Comparison of ENCODE assay signal across 8 cellular contexts in the genomic region with DNA sequence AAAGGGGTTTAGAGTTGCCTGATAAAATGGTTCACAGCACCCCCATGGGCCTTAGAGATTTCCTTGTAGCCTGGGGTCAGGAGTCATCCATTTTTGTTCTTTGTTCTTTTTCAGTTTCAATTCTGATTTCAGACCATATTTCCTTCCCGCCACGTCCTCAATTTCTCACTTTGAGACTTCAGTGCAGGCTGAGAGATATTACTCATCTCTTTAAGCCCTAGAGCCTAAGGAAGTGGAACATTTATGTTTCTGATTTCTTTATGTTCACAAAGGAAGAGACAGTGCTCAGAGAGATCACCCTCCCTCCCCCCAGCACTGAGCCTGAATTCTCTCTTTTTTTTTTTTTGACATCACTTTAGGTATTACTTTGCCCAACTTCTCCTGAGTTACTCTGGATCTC. TPM values are rescaled to one million over a fixed set of nuclear protein-coding genes. Genes with fewer than 3 reads are reported as not detected.
DNase-seq lines count a peak whose midpoint lies in the region; ATAC-seq and TF ChIP-seq lines count a peak whose summit lies in the region.

No MANE protein-coding gene starts in this region.

- H3K4me1 Mint-ChIP-seq in nephron progenitor cell, result no peaks in the 10 kb centered on the region

- H3K27me3 Mint-ChIP-seq in nephron progenitor cell (ENCODE audit: low read depth, poor library complexity), result peaks cover 3% of the 10 kb centered on the region

- H3K4me3 Mint-ChIP-seq in nephron progenitor cell, result no peak overlapping the region

- peak overlapping the region; percentile 31 for H3K27ac ChIP-seq in foreskin keratinocyte

- H3K4me1 ChIP-seq in foreskin keratinocyte, result peaks cover 6% of the 10 kb centered on the region

- intact Hi-C loops in left ventricle myocardium superior (cut with micrococcal nuclease), result loop anchor here (10.0 kb wide), 1 partner anchor 129 kb away; no protein-coding TSS in a partner anchor

- in situ Hi-C loops in GM13976 (cut with MboI; ENCODE audit: low sequenced_read_pairs, unreplicated experiment), result no loop called here

- ATAC-seq in GM21619 (IDR thresholded peaks at IDR 0.05; ENCODE audit: unreplicated experiment) (peak; percentile 73), foreskin keratinocyte (peak; percentile 85), left ventricle myocardium superior (no peak)

- H3K27ac Mint-ChIP-seq in nephron progenitor cell, result no peak overlapping the region

- H3K9me3 Mint-ChIP-seq in nephron progenitor cell, result peaks cover 42% of the 10 kb centered on the region

- no peaks in the 10 kb centered on the region for H3K27me3 ChIP-seq in foreskin keratinocyte

- peaks cover 59% of the 10 kb centered on the region for H3K36me3 Mint-ChIP-seq in nephron progenitor cell (ENCODE audit: low read depth)

- TF ChIP-seq CTCF in GM13976 (IDR thresholded peaks at IDR 0.05; ENCODE audit: borderline replicate concordance, control extremely low read depth, extremely low read depth, insufficient read depth, missing control alignments) (no peak), foreskin keratinocyte (conservative IDR thresholded peaks at IDR 0.05) (no peak), nephron progenitor cell (IDR thresholded peaks at IDR 0.05) (no peak)

- DNase-seq in GM13976 (ENCODE audit: low spot score) (peak; percentile 30), NOMO-1 treated with DMSO at 0.1 percent for 48 hours (lab: John Stamatoyannopoulos, UW; ENCODE audit: unreplicated experiment) (peak; percentile 59), foreskin keratinocyte (peak in 1 of 2 donors; percentile 26), NCI-H2081 (lab: John Stamatoyannopoulos, UW) (no peak), left ventricle myocardium superior (no peak), nephron progenitor cell (no peak), NCI-H1694 (lab: John Stamatoyannopoulos, UW) (no peak)

RNA-seq across cellular contexts. Expression of a gene that starts 56.3 kb away (rescaled TPM):
- total RNA-seq in foreskin keratinocyte, result 407 and 503 TPM in 2 replicates
- 199 and 212 TPM in 2 replicates for polyA plus RNA-seq in foreskin keratinocyte
- 91.2 TPM for total RNA-seq in left ventricle myocardium superior

Comparison
In these comparisons a context has a peak if more than half of its experiments do, and no peak if none do; other contexts are left out.
1. DNase-seq: peak in GM13976 (single experiment) and NOMO-1 treated with DMSO at 0.1 percent for 48 hours (single experiment); none in NCI-H2081 (0 of 2), left ventricle myocardium superior (single experiment), nephron progenitor cell (single experiment) and NCI-H1694 (single experiment).